Comparison of ENCODE assay signal across 1 cellular context in the genomic region with DNA sequence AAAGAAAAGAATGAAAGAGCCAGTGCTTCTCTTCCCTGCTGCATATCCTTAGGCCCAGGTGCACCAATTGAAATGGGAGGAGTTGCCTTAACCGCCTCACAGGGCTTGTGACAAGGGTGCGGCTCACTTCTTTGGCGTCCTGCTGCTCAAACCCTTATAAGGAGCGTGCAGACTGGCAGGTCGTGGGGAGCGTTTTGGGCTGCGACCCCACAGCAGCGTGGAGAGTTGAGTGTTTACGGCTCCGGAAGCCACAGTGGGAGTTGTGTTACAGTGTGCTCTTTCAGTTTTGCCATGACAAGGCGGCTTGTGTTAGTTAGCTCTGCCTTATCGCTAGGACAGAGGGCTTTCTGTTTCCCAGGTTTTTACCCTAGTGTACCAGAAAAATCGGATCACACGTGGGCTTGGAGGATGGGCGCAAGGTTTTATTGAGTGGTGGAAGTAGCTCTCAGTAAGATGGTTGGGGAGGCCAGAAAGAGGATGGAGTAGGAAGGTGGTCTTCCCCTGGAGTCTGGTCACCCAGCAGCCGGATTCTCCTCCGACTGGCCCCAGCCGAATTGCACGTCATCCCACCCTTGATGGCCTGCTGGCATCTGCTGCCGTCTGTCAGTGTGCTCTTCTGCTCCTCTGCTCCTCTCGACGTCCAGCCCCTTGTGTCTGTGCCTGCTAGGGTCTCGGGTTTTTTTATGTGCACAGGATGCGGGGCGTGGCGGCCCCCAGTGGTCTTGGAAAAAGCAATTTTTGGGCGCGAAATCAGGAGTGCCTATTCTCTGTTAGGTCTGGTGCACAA.
TF ChIP-seq lines count a peak whose summit lies in the region.

No MANE protein-coding gene starts in this region.

TF ChIP-seq in HEK293T, 16 proteins besides CTCF, POLR2A, EP300 and RAD21 (continued from another document):
- TF ChIP-seq, protein P1, sequence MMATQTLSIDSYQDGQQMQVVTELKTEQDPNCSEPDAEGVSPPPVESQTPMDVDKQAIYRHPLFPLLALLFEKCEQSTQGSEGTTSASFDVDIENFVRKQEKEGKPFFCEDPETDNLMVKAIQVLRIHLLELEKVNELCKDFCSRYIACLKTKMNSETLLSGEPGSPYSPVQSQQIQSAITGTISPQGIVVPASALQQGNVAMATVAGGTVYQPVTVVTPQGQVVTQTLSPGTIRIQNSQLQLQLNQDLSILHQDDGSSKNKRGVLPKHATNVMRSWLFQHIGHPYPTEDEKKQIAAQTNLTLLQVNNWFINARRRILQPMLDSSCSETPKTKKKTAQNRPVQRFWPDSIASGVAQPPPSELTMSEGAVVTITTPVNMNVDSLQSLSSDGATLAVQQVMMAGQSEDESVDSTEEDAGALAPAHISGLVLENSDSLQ (IDR thresholded peaks at IDR 0.05): no peak
